Comparison of ENCODE assay signal across 29 cellular contexts in the genomic region with DNA sequence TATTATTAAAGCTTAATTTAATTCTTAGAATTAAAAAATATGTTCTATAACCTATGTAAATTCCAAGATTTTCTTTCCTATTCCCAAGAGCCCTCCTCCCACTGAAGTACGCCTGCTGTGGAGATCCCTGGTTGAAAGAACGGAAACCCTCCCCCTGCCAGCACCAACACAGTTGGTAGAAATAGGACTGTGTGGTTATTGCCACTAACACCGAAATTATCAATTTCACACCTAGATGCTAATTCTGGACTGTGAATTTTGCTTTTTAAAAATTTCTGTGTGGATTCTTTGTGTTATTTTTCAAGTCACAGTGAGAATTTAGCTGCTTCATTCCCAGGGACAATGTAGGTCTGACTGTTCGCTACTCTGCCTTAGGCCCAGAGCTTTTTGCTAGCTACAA.
"Had no signal": no experiment of that assay in that cellular context is flagged by ENCODE, and none has a peak within 500 bp of the region (broad histone marks: within the 10 kb centered on the region; RNA-seq: fewer than 3 reads in every experiment).

No MANE protein-coding gene starts in this region.

- H3K36me3 Mint-ChIP-seq: stimulated activated effector memory CD8-positive, alpha-beta T cell treated with anti-CD3 and anti-CD28 coated beads, Interleukin-12 subunit alpha, Interleukin-12 subunit beta, amount 100 ng/mL, for 72 hours; stimulated activated memory B cell treated with anti-CD40 and anti-IgM and Interleukin-4, amounts not matched to agents 10 μg/mL and 1 μg/mL and 100 μg/mL, for 72 hours; stimulated activated naive B cell treated with anti-CD40 and anti-IgM and Interleukin-4, amounts not matched to agents 10 μg/mL and 1 μg/mL and 100 μg/mL, for 72 hours; type B pancreatic cell had no signal

- FAIRE-seq: urothelium cell line had no signal

- H3K27me3 ChIP-seq: stomach, suprapubic skin, testis, thyroid gland, tibial artery, tibial nerve, transverse colon, upper lobe of left lung, upper lobe of right lung, uterus, vagina had no signal

- H3K27ac ChIP-seq: stomach, suprapubic skin, testis, thoracic aorta, thyroid gland, tibial artery, tibial nerve, transverse colon, upper lobe of left lung, upper lobe of right lung, uterus, vagina had no signal

- H3K9me3 ChIP-seq: suprapubic skin, testis, thoracic aorta, thyroid gland, tibial artery, transverse colon, upper lobe of left lung, upper lobe of right lung, uterus, vagina had no signal

- H3K36me3 ChIP-seq: stomach, suprapubic skin, thoracic aorta, thyroid gland, tibial artery, tibial nerve, transverse colon, upper lobe of left lung, upper lobe of right lung, uterus, vagina had no signal

- H3K4me1 ChIP-seq: stomach, suprapubic skin, testis, thyroid gland, tibial artery, tibial nerve, transverse colon, upper lobe of left lung, upper lobe of right lung, uterus, vagina had no signal

- H3K4me3 ChIP-seq: stomach, suprapubic skin, testis, thoracic aorta, thyroid gland, tibial artery, tibial nerve, transverse colon, upper lobe of left lung, upper lobe of right lung, uterus, vagina had no signal

- H3K4me1 Mint-ChIP-seq: stimulated activated effector memory CD8-positive, alpha-beta T cell treated with anti-CD3 and anti-CD28 coated beads, Interleukin-12 subunit alpha, Interleukin-12 subunit beta, amount 100 ng/mL, for 72 hours; stimulated activated memory B cell treated with anti-CD40 and anti-IgM and Interleukin-4, amounts not matched to agents 10 μg/mL and 1 μg/mL and 100 μg/mL, for 72 hours; stimulated activated naive B cell treated with anti-CD40 and anti-IgM and Interleukin-4, amounts not matched to agents 10 μg/mL and 1 μg/mL and 100 μg/mL, for 72 hours; stimulated activated naive CD8-positive, alpha-beta T cell treated with anti-CD3 and anti-CD28 coated beads, Interleukin-15, amount 100 ng/mL, for 72 hours had no signal

- H3K4me3 Mint-ChIP-seq: stimulated activated effector memory CD8-positive, alpha-beta T cell treated with anti-CD3 and anti-CD28 coated beads, Interleukin-12 subunit alpha, Interleukin-12 subunit beta, amount 100 ng/mL, for 72 hours; stimulated activated memory B cell treated with anti-CD40 and anti-IgM and Interleukin-4, amounts not matched to agents 10 μg/mL and 1 μg/mL and 100 μg/mL, for 72 hours; stimulated activated naive B cell treated with anti-CD40 and anti-IgM and Interleukin-4, amounts not matched to agents 10 μg/mL and 1 μg/mL and 100 μg/mL, for 72 hours; stimulated activated naive CD8-positive, alpha-beta T cell treated with anti-CD3 and anti-CD28 coated beads, Interleukin-15, amount 100 ng/mL, for 72 hours; stimulated activated naive CD8-positive, alpha-beta T cell treated with anti-CD3 and anti-CD28 coated beads, Interleukin-15, Interleukin-2, amounts not matched to agents 100 ng/mL and 50 ng/mL, for 24 hours; type B pancreatic cell had no signal

- DNase-seq: stimulated activated CD4-positive, alpha-beta T cell treated with anti-CD3 and anti-CD28 coated beads, Interleukin-2, amount 100 ng/mL, for 48 hours; stimulated activated CD4-positive, alpha-beta T cell treated with anti-CD3 and anti-CD28 coated beads, Interleukin-4, amount 100 ng/mL, for 1 hour; stimulated activated CD4-positive, alpha-beta T cell treated with anti-CD3 and anti-CD28 coated beads, Interleukin-4, amount 100 ng/mL, for 24 hours; stimulated activated CD4-positive, alpha-beta T cell treated with anti-CD3 and anti-CD28 coated beads, Interleukin-4, amount 100 ng/mL, for 4 hours; stimulated activated CD8-positive, alpha-beta memory T cell treated with anti-CD3 and anti-CD28 coated beads, Interleukin-4, amount 100 ng/mL, for 48 hours; stimulated activated naive B cell treated with anti-CD40 and anti-IgM and Interleukin-4, amounts not matched to agents 10 μg/mL and 1 μg/mL and 100 μg/mL, for 72 hours; stimulated activated naive CD4-positive, alpha-beta T cell; stimulated activated naive CD4-positive, alpha-beta T cell treated with Interleukin-2 at 50 U/mL for 16 hours; stimulated activated naive CD8-positive, alpha-beta T cell treated with anti-CD3 and anti-CD28 coated beads, Interleukin-15, amount 100 ng/mL, for 72 hours; stimulated activated naive CD8-positive, alpha-beta T cell treated with anti-CD3 and anti-CD28 coated beads, Interleukin-15, Interleukin-2, amounts not matched to agents 100 U/mL and 50 U/mL, for 24 hours; stomach; substantia nigra; testis; thyroid gland; tibial artery; transverse colon; trophoblast cell; upper lobe of right lung; uterus had no signal

- H3K27ac Mint-ChIP-seq: stimulated activated effector memory CD8-positive, alpha-beta T cell treated with anti-CD3 and anti-CD28 coated beads, Interleukin-12 subunit alpha, Interleukin-12 subunit beta, amount 100 ng/mL, for 72 hours; stimulated activated memory B cell treated with anti-CD40 and anti-IgM and Interleukin-4, amounts not matched to agents 10 μg/mL and 1 μg/mL and 100 μg/mL, for 72 hours; stimulated activated naive B cell treated with anti-CD40 and anti-IgM and Interleukin-4, amounts not matched to agents 10 μg/mL and 1 μg/mL and 100 μg/mL, for 72 hours; stimulated activated naive CD8-positive, alpha-beta T cell treated with anti-CD3 and anti-CD28 coated beads, Interleukin-15, amount 100 ng/mL, for 72 hours; stimulated activated naive CD8-positive, alpha-beta T cell treated with anti-CD3 and anti-CD28 coated beads, Interleukin-15, Interleukin-2, amounts not matched to agents 100 ng/mL and 50 ng/mL, for 24 hours; type B pancreatic cell had no signal

- H3K27me3 Mint-ChIP-seq: stimulated activated memory B cell treated with anti-CD40 and anti-IgM and Interleukin-4, amounts not matched to agents 10 μg/mL and 1 μg/mL and 100 μg/mL, for 72 hours; stimulated activated naive B cell treated with anti-CD40 and anti-IgM and Interleukin-4, amounts not matched to agents 10 μg/mL and 1 μg/mL and 100 μg/mL, for 72 hours; stimulated activated naive CD8-positive, alpha-beta T cell treated with anti-CD3 and anti-CD28 coated beads, Interleukin-15, amount 100 ng/mL, for 72 hours; stimulated activated naive CD8-positive, alpha-beta T cell treated with anti-CD3 and anti-CD28 coated beads, Interleukin-15, Interleukin-2, amounts not matched to agents 100 ng/mL and 50 ng/mL, for 24 hours; type B pancreatic cell had no signal

- ATAC-seq: stimulated activated effector memory CD8-positive, alpha-beta T cell treated with anti-CD3 and anti-CD28 coated beads, Interleukin-12 subunit alpha, Interleukin-12 subunit beta, amount 100 ng/mL, for 72 hours; stimulated activated memory B cell treated with anti-CD40 and anti-IgM and Interleukin-4, amounts not matched to agents 10 μg/mL and 1 μg/mL and 100 μg/mL, for 72 hours; stimulated activated naive B cell treated with anti-CD40 and anti-IgM and Interleukin-4, amounts not matched to agents 10 μg/mL and 1 μg/mL and 100 μg/mL, for 72 hours; stimulated activated naive CD8-positive, alpha-beta T cell treated with anti-CD3 and anti-CD28 coated beads, Interleukin-15, amount 100 ng/mL, for 72 hours; stimulated activated naive CD8-positive, alpha-beta T cell treated with anti-CD3 and anti-CD28 coated beads, Interleukin-15, Interleukin-2, amounts not matched to agents 100 U/mL and 50 U/mL, for 24 hours; upper lobe of right lung had no signal
